Comparison of ENCODE assay signal across 11 cellular contexts in genomic region chr2:215983581-215984351, GRCh38. TPM values are rescaled to one million over a fixed set of nuclear protein-coding genes. Genes with fewer than 3 reads are reported as not detected.
DNase-seq lines count a peak whose midpoint lies in the region; ATAC-seq and TF ChIP-seq lines count a peak whose summit lies in the region.
"Had no signal": no experiment of that assay in that cellular context is flagged by ENCODE, and none has a peak within 500 bp of the region (broad histone marks: within the 10 kb centered on the region; RNA-seq: fewer than 3 reads in every experiment).

No MANE protein-coding gene starts in this region.

- ATAC-seq in GM19043 (IDR thresholded peaks at IDR 0.05; ENCODE audit: low read depth, unreplicated experiment), result peak; percentile 44
- peak; percentile 41 for ATAC-seq in HG02852 (IDR thresholded peaks at IDR 0.05; ENCODE audit: unreplicated experiment)
- ATAC-seq in HG02623 (IDR thresholded peaks at IDR 0.05; ENCODE audit: unreplicated experiment), result no peak

- no peaks in the 10 kb centered on the region for H3K27me3 ChIP-seq in A673 (replicated peaks; ENCODE audit: insufficient read depth, low read depth, low read length, poor library complexity)
- H3K27me3 ChIP-seq: spleen had no signal

- H3K27ac ChIP-seq in A673 (ENCODE audit: low read depth, low read length, poor library complexity, severe bottlenecking), result no peak overlapping the region
- H3K27ac ChIP-seq: spleen had no signal

- CTCF ChIA-PET in A673 (lab: Charles Lee), result no interaction called here

- no TSS peak for BruUV-seq in A673 (replicated peaks; lab: Mats Ljungman, UMichigan)

- TF ChIP-seq CTCF in A673 (conservative IDR thresholded peaks at IDR 0.05; ENCODE audit: low read depth, low read length), result no peak

- no peaks in the 10 kb centered on the region for H3K4me1 ChIP-seq in A673 (ENCODE audit: insufficient read depth, low read length, poor library complexity, severe bottlenecking)

- DNase-seq in A673 (ENCODE audit: low spot score), result peak; percentile 15
- peak; percentile 72 for DNase-seq in NCI-H82 (lab: John Stamatoyannopoulos, UW)
- DNase-seq in NCI-H1694 (lab: John Stamatoyannopoulos, UW), result no peak
- no peak for DNase-seq in SIG-M5 (lab: John Stamatoyannopoulos, UW)
- no peak for DNase-seq in stimulated activated CD4-positive, alpha-beta T cell treated with anti-CD3 and anti-CD28 coated beads, Interleukin-2, amount 100 ng/mL, for 48 hours
- DNase-seq: spleen; stimulated activated naive CD4-positive, alpha-beta T cell treated with Interleukin-2 at 50 U/mL for 16 hours; SW 1271 had no signal

- no peaks in the 10 kb centered on the region for H3K9me3 ChIP-seq in A673 (ENCODE audit: low read depth, low read length, poor library complexity, severe bottlenecking)

- intact Hi-C loops in A673 (cut with micrococcal nuclease; ENCODE audit: unreplicated experiment), result no loop called here

- no peak overlapping the region for H3K4me3 ChIP-seq in A673 (ENCODE audit: low read depth, low read length, poor library complexity, severe bottlenecking)
- H3K4me3 ChIP-seq: spleen had no signal

- no peaks in the 10 kb centered on the region for H3K36me3 ChIP-seq in A673 (ENCODE audit: insufficient read depth, low read length, poor library complexity, severe bottlenecking)

- POLR2A ChIA-PET in A673 (lab: Charles Lee; ENCODE audit: low non-redundant PET), result no interaction called here

RNA-seq across cellular contexts. Expression of gene MREG, which starts 29.6 kb away (rescaled TPM):
- total RNA-seq in A673 (2021), result 14.9 and 15.9 TPM in 2 replicates

Comparison
In these comparisons a context has a peak if more than half of its experiments do, and no peak if none do; other contexts are left out.
1. DNase-seq: peak in A673 (single experiment) and NCI-H82 (single experiment); none in NCI-H1694 (single experiment), SIG-M5 (single experiment) and stimulated activated CD4-positive, alpha-beta T cell treated with anti-CD3 and anti-CD28 coated beads, Interleukin-2, amount 100 ng/mL, for 48 hours (0 of 2).